Comparison of ENCODE assay signal across 14 cellular contexts in the genomic region with DNA sequence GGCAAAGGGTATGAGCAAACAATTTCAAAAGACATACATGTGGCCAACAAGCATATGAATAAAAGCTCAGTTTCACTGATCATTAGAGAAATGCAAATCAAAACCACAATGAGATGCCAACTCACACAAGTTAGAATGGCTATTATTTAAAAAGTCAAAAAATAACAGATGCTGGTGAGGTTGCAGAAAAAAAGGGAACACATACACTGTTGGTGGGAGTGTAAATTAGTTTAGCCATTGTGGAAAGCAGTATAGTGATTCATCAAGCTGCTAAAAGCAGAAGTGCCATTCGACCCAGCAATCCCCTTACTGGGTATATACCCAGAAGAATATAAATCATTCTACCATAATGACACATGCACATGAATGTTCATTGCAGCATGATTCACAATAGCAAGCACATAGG. TPM values are rescaled to one million over a fixed set of nuclear protein-coding genes. Genes with fewer than 3 reads are reported as not detected.
DNase-seq lines count a peak whose midpoint lies in the region; ATAC-seq, FAIRE-seq and TF ChIP-seq lines count a peak whose summit lies in the region.
"Had no signal": no experiment of that assay in that cellular context is flagged by ENCODE, and none has a peak within 500 bp of the region (broad histone marks: within the 10 kb centered on the region; RNA-seq: fewer than 3 reads in every experiment).

No MANE protein-coding gene starts in this region.

- FAIRE-seq in HepG2 (lab: Jason Lieb, UNC), result no peak

- no peak overlapping the region for H3K4me2 ChIP-seq in hepatocyte
- no peak overlapping the region for H3K4me2 ChIP-seq in HepG2 (ENCODE audit: low read depth, low read length)

- H2AFZ ChIP-seq in hepatocyte, result no peak overlapping the region
- no peak overlapping the region for H2AFZ ChIP-seq in HepG2 (ENCODE audit: low read length)

- DNase-seq in NOMO-1 treated with DMSO at 0.1 percent for 48 hours (lab: John Stamatoyannopoulos, UW; ENCODE audit: unreplicated experiment) (peak; percentile 73), foreskin melanocyte (peak; percentile 43), hepatocyte (ENCODE audit: low spot score) (no peak), superior temporal gyrus (ENCODE audit: extremely low spot score) (no peak), erythroblast (lab: John Stamatoyannopoulos, UW) (no peak), HepG2 (ENCODE audit: low spot score) (no peak)
- DNase-seq: C1 segment of cervical spinal cord; effector memory CD4-positive, alpha-beta T cell had no signal

- in situ Hi-C loops in HepG2 (cut with HindIII; ENCODE audit: extremely low pct_ligation_motif_present, low pct_unique_long_range_greater_than_20kb), result no loop called here

- H3K27ac ChIP-seq in hepatocyte, result no peak overlapping the region
- no peak overlapping the region for H3K27ac ChIP-seq in HepG2 (ENCODE audit: extremely low read length, insufficient read depth, low read length)
- H3K27ac ChIP-seq: suprapubic skin had no signal

- POLR2A ChIA-PET in HepG2 (lab: Yijun Ruan, JAX), result no interaction called here

- TF ChIP-seq EP300 in HepG2 (IDR thresholded peaks at IDR 0.05; ENCODE audit: low read depth in 2 of 2, low read length in 2 of 2) (no peak), HepG2 (CRISPR knock-in tag; IDR thresholded peaks at IDR 0.05; ENCODE audit: borderline replicate concordance) (no peak)

- H3K9me2 ChIP-seq in hepatocyte (replicated peaks; ENCODE audit: insufficient read depth), result no peaks in the 10 kb centered on the region

- no TSS peak for BruUV-seq in HepG2 (replicated peaks; lab: Mats Ljungman, UMichigan)

- TF ChIP-seq POLR2A in erythroblast (IDR thresholded peaks at IDR 0.05; ENCODE audit: low read length) (no peak), HepG2 (IDR thresholded peaks at IDR 0.05; ENCODE audit: insufficient read depth in 1 of 2, low read depth in 2 of 2, low read length in 2 of 2) (no peak)

- H3K27me3 ChIP-seq in hepatocyte (no peaks in the 10 kb centered on the region), HepG2 (ENCODE audit: control insufficient read depth in 1 of 2, insufficient read depth in 2 of 2, low read length in 2 of 2) (peaks cover 0 to 12% of the 10 kb centered on the region in 2 experiments; a peak in 1 of 5 replicates)
- H3K27me3 ChIP-seq: suprapubic skin had no signal

- H3K4me1 ChIP-seq in hepatocyte (ENCODE audit: insufficient read depth), result no peaks in the 10 kb centered on the region
- H3K4me1 ChIP-seq in HepG2 (ENCODE audit: insufficient read depth, low read length), result no peaks in the 10 kb centered on the region
- H3K4me1 ChIP-seq: suprapubic skin had no signal

- 90% methylated on average over 1 of the region's 1 CpG for WGBS in hepatocyte (ENCODE audit: low lambda C conversion rate, missing lambda C conversion rate)
- WGBS in HepG2 (ENCODE audit: low lambda C conversion rate), result 0% methylated on average over 1 of the region's 1 CpG

- CTCF ChIA-PET in HepG2 (lab: Yijun Ruan, JAX; ENCODE audit: low intra/inter-chr PET ratio, low total read pairs), result no interaction called here

- H3K9me3 ChIP-seq in hepatocyte (ENCODE audit: low read depth) (no peaks in the 10 kb centered on the region), HepG2 (ENCODE audit: low read length) (no peaks in the 10 kb centered on the region)
- H3K9me3 ChIP-seq: suprapubic skin had no signal

- H3K79me2 ChIP-seq in hepatocyte, result no peaks in the 10 kb centered on the region
- no peaks in the 10 kb centered on the region for H3K79me2 ChIP-seq in HepG2 (ENCODE audit: insufficient read depth, low read length)

- H3K4me3 ChIP-seq in hepatocyte (no peak overlapping the region), HepG2 (replicated peaks in 1 of 3; ENCODE audit: insufficient read depth in 1 of 3, low read depth in 2 of 3, low read length in 3 of 3) (no peak overlapping the region)
- H3K4me3 ChIP-seq: suprapubic skin had no signal

- no peaks in the 10 kb centered on the region for H4K20me1 ChIP-seq in hepatocyte (ENCODE audit: insufficient read depth, poor library complexity, severe bottlenecking)
- 0 out of 2 replicates have a peak, but pooled peaks cover 3% of the 10 kb centered on the region for H4K20me1 ChIP-seq in HepG2 (ENCODE audit: insufficient read depth, low read length)

- intact Hi-C loops in HepG2 (cut with micrococcal nuclease; ENCODE audit: unreplicated experiment), result no loop called here

- no peaks in the 10 kb centered on the region for H3K36me3 ChIP-seq in hepatocyte (replicated peaks; ENCODE audit: insufficient read depth, low read depth)
- no peaks in the 10 kb centered on the region for H3K36me3 ChIP-seq in HepG2 (replicated peaks in 1 of 2; ENCODE audit: control insufficient read depth in 1 of 2, insufficient read depth in 2 of 2, low read length in 2 of 2)
- H3K36me3 ChIP-seq: suprapubic skin had no signal

- TF ChIP-seq RAD21 in HepG2 (CRISPR knock-in tag; IDR thresholded peaks at IDR 0.05), result no peak

- TF ChIP-seq CTCF in hepatocyte (IDR thresholded peaks at IDR 0.05; ENCODE audit: poor library complexity) (no peak), HepG2 (CRISPR knock-in tag; IDR thresholded peaks at IDR 0.05) (no peak)

- peak; percentile 81 for ATAC-seq in GM18867 (IDR thresholded peaks at IDR 0.05; ENCODE audit: unreplicated experiment)
- peak; percentile 74 for ATAC-seq in HG02798 (IDR thresholded peaks at IDR 0.05; ENCODE audit: poor library complexity, unreplicated experiment)
- ATAC-seq in HepG2, result no peak
- ATAC-seq: Right ventricle myocardium inferior had no signal

- H3K9ac ChIP-seq in HepG2 (ENCODE audit: insufficient read depth, low read depth, low read length), result no peak overlapping the region

TF ChIP-seq in HepG2, 621 proteins besides CTCF, POLR2A, EP300 and RAD21 (continues in another document):
- TF ChIP-seq, protein P1, sequence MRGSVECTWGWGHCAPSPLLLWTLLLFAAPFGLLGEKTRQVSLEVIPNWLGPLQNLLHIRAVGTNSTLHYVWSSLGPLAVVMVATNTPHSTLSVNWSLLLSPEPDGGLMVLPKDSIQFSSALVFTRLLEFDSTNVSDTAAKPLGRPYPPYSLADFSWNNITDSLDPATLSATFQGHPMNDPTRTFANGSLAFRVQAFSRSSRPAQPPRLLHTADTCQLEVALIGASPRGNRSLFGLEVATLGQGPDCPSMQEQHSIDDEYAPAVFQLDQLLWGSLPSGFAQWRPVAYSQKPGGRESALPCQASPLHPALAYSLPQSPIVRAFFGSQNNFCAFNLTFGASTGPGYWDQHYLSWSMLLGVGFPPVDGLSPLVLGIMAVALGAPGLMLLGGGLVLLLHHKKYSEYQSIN (CRISPR knock-in tag; IDR thresholded peaks at IDR 0.05; ENCODE audit: borderline replicate concordance), result no peak
- no peak for TF ChIP-seq ZFP36 (IDR thresholded peaks at IDR 0.05; ENCODE audit: borderline replicate concordance, low read depth, low read length, partially characterized antibody)

RNA-seq across cellular contexts. Expression of gene KHDC1L, which starts 6.7 kb away (rescaled TPM):
- total RNA-seq in hepatocyte, result not detected in 2 replicates
- 0.61 TPM in 1 of 2 replicates, not detected in the other for polyA plus RNA-seq in hepatocyte
- total RNA-seq in HepG2 (2016; rRNA removed; fragmentation: Illumina TruSeq; extraction: Trizol), result not detected in 2 replicates
- total RNA-seq in HepG2 (2016; cell fraction: cytosol; rRNA removed; fragmentation: Illumina TruSeq; extraction: Trizol; ENCODE audit: low read depth), result not detected in 2 replicates
- not detected in 2 replicates for total RNA-seq in HepG2 (2016; cell fraction: insoluble cytoplasmic fraction; rRNA removed; fragmentation: Illumina TruSeq; extraction: Trizol)
- total RNA-seq in HepG2 (2016; cell fraction: membrane; rRNA removed; fragmentation: Illumina TruSeq; extraction: Trizol), result not detected in 2 replicates
- total RNA-seq in HepG2 (2016; cell fraction: nucleus; rRNA removed; fragmentation: Illumina TruSeq; extraction: Trizol), result not detected in 2 replicates
- polyA plus RNA-seq in HepG2 (2011; rRNA removed), result not detected in 2 replicates
- not detected in 2 replicates for polyA plus RNA-seq in HepG2 (2011; cell fraction: cytosol; rRNA removed)
- polyA plus RNA-seq in HepG2 (2011; cell fraction: nucleus; rRNA removed), result not detected in 2 replicates
- not detected in 2 replicates for polyA plus RNA-seq in HepG2 (2012)
- polyA plus RNA-seq in HepG2 (2016; cell fraction: cytosol; fragmentation: Illumina TruSeq; extraction: Trizol; ENCODE audit: low read depth), result not detected in 2 replicates
- not detected in 2 replicates for polyA plus RNA-seq in HepG2 (2016; cell fraction: insoluble cytoplasmic fraction; fragmentation: Illumina TruSeq; extraction: Trizol; ENCODE audit: low read depth)
- not detected in 2 replicates for polyA plus RNA-seq in HepG2 (2016; cell fraction: membrane; fragmentation: Illumina TruSeq; extraction: Trizol; ENCODE audit: low read depth)
- polyA plus RNA-seq in HepG2 (2016; cell fraction: nucleus; fragmentation: Illumina TruSeq; extraction: Trizol; ENCODE audit: insufficient read depth, low read depth), result not detected in 2 replicates
- 1.2 TPM in 1 of 2 replicates, not detected in the other for polyA minus RNA-seq in HepG2 (2011; rRNA and poly(A)+ RNA removed; ENCODE audit: low replicate concordance)
- polyA minus RNA-seq in HepG2 (2011; cell fraction: cytosol; rRNA and poly(A)+ RNA removed), result not detected in 2 replicates
- polyA minus RNA-seq in HepG2 (2011; cell fraction: nucleus; rRNA and poly(A)+ RNA removed), result not detected in 2 replicates
- total RNA-seq: MCF 10A, NCI-H460, Right ventricle myocardium inferior, suprapubic skin had no signal

RNA-seq across cellular contexts. Expression of gene KHDC1, which starts 31.0 kb away (rescaled TPM):
- 4.3 and 6.9 TPM in 2 replicates for total RNA-seq in hepatocyte
- 5.5 and 7.3 TPM in 2 replicates for polyA plus RNA-seq in hepatocyte
- total RNA-seq in HepG2 (2016; rRNA removed; fragmentation: Illumina TruSeq; extraction: Trizol), result not detected in 2 replicates
- total RNA-seq in HepG2 (2016; cell fraction: cytosol; rRNA removed; fragmentation: Illumina TruSeq; extraction: Trizol; ENCODE audit: low read depth), result not detected in 2 replicates
- total RNA-seq in HepG2 (2016; cell fraction: insoluble cytoplasmic fraction; rRNA removed; fragmentation: Illumina TruSeq; extraction: Trizol), result not detected in 2 replicates
- not detected in 2 replicates for total RNA-seq in HepG2 (2016; cell fraction: membrane; rRNA removed; fragmentation: Illumina TruSeq; extraction: Trizol)
- total RNA-seq in HepG2 (2016; cell fraction: nucleus; rRNA removed; fragmentation: Illumina TruSeq; extraction: Trizol), result not detected in 2 replicates
- not detected in 2 replicates for polyA plus RNA-seq in HepG2 (2011; rRNA removed)
- not detected in 2 replicates for polyA plus RNA-seq in HepG2 (2011; cell fraction: cytosol; rRNA removed)
- not detected in 2 replicates for polyA plus RNA-seq in HepG2 (2011; cell fraction: nucleus; rRNA removed)
- not detected in 2 replicates for polyA plus RNA-seq in HepG2 (2012)
- not detected in 2 replicates for polyA plus RNA-seq in HepG2 (2016; cell fraction: cytosol; fragmentation: Illumina TruSeq; extraction: Trizol; ENCODE audit: low read depth)
- not detected in 2 replicates for polyA plus RNA-seq in HepG2 (2016; cell fraction: insoluble cytoplasmic fraction; fragmentation: Illumina TruSeq; extraction: Trizol; ENCODE audit: low read depth)
- not detected in 2 replicates for polyA plus RNA-seq in HepG2 (2016; cell fraction: membrane; fragmentation: Illumina TruSeq; extraction: Trizol; ENCODE audit: low read depth)
- polyA plus RNA-seq in HepG2 (2016; cell fraction: nucleus; fragmentation: Illumina TruSeq; extraction: Trizol; ENCODE audit: insufficient read depth, low read depth), result not detected in 2 replicates
- polyA minus RNA-seq in HepG2 (2011; rRNA and poly(A)+ RNA removed; ENCODE audit: low replicate concordance), result 11.0 TPM in 1 of 2 replicates, not detected in the other
- not detected in 2 replicates for polyA minus RNA-seq in HepG2 (2011; cell fraction: cytosol; rRNA and poly(A)+ RNA removed)
- not detected in 2 replicates for polyA minus RNA-seq in HepG2 (2011; cell fraction: nucleus; rRNA and poly(A)+ RNA removed)
- total RNA-seq: suprapubic skin had no signal

Comparison
In these comparisons a context has a peak if more than half of its experiments do, and no peak if none do; other contexts are left out.
1. DNase-seq: peak in NOMO-1 treated with DMSO at 0.1 percent for 48 hours (single experiment) and foreskin melanocyte (single experiment); none in hepatocyte (single experiment), superior temporal gyrus (single experiment), erythroblast (0 of 2) and HepG2 (single experiment).